ENCODE assay signal across 27 cellular contexts in genomic region chr16:86868746-86869145, GRCh38.
"Had no signal": no experiment of that assay in that cellular context is flagged by ENCODE, and none has a peak within 500 bp of the region (broad histone marks: within the 10 kb centered on the region; RNA-seq: fewer than 3 reads in every experiment).

No MANE protein-coding gene starts in this region.

- H3K36me3 Mint-ChIP-seq: activated naive CD4-positive, alpha-beta T cell treated with anti-CD3 and anti-CD28 coated beads, Interleukin-2, amount 10 ng/mL, durations not matched to agents 7 days and 5 days; activated naive CD8-positive, alpha-beta T cell treated with anti-CD3 and anti-CD28 coated beads, Interleukin-2, amount 10 ng/mL, durations not matched to agents 7 days and 5 days; brain; stimulated activated naive B cell treated with anti-CD40 and anti-IgM and Interleukin-4, amounts not matched to agents 10 μg/mL and 1 μg/mL and 100 μg/mL, for 72 hours; WTC11 had no signal

- H2AFZ ChIP-seq: parathyroid adenoma had no signal

- H3K9ac ChIP-seq: parathyroid adenoma had no signal

- H3K9me3 ChIP-seq: ascending aorta, esophagus squamous epithelium, psoas muscle, sigmoid colon, thyroid gland had no signal

- H3K36me3 ChIP-seq: ascending aorta, esophagus squamous epithelium, left ventricle myocardium inferior, sigmoid colon, thyroid gland had no signal

- H3K27me3 ChIP-seq: ascending aorta, thyroid gland had no signal

- H3K27ac ChIP-seq: ascending aorta, esophagus squamous epithelium, left ventricle myocardium inferior, parathyroid adenoma, psoas muscle, sigmoid colon, stomach, thyroid gland had no signal

- H3K27me3 Mint-ChIP-seq: activated CD4-positive, alpha-beta memory T cell treated with anti-CD3 and anti-CD28 coated beads, Interleukin-2, amount 10 ng/mL, durations not matched to agents 7 days and 5 days; activated CD4-positive, alpha-beta T cell treated with anti-CD3 and anti-CD28 coated beads, Interleukin-2, amount 10 ng/mL, durations not matched to agents 7 days and 5 days; activated naive CD4-positive, alpha-beta T cell treated with anti-CD3 and anti-CD28 coated beads, Interleukin-2, amount 10 ng/mL, durations not matched to agents 7 days and 5 days; activated naive CD8-positive, alpha-beta T cell treated with anti-CD3 and anti-CD28 coated beads, Interleukin-2, amount 10 ng/mL, durations not matched to agents 7 days and 5 days had no signal

- H3K27ac Mint-ChIP-seq: activated CD4-positive, alpha-beta memory T cell treated with anti-CD3 and anti-CD28 coated beads, Interleukin-2, amount 10 ng/mL, durations not matched to agents 7 days and 5 days; activated CD4-positive, alpha-beta T cell treated with anti-CD3 and anti-CD28 coated beads, Interleukin-2, amount 10 ng/mL, durations not matched to agents 7 days and 5 days; activated naive CD4-positive, alpha-beta T cell treated with anti-CD3 and anti-CD28 coated beads, Interleukin-2, amount 10 ng/mL, durations not matched to agents 7 days and 5 days; activated naive CD8-positive, alpha-beta T cell treated with anti-CD3 and anti-CD28 coated beads, Interleukin-2, amount 10 ng/mL, durations not matched to agents 7 days and 5 days; activated T-cell treated with anti-CD3 and anti-CD28 coated beads, Interleukin-2, amount 50 U/mL, for 24 hours; stimulated activated naive B cell treated with anti-CD40 and anti-IgM and Interleukin-4, amounts not matched to agents 10 μg/mL and 1 μg/mL and 100 μg/mL, for 72 hours; WTC11 had no signal

- H3K4me3 ChIP-seq: ascending aorta, esophagus squamous epithelium, left ventricle myocardium inferior, lung, psoas muscle, sigmoid colon, stomach, thyroid gland had no signal

- H3K4me1 ChIP-seq: thyroid gland had no signal

- H3K4me1 Mint-ChIP-seq: activated CD4-positive, alpha-beta memory T cell treated with anti-CD3 and anti-CD28 coated beads, Interleukin-2, amount 10 ng/mL, durations not matched to agents 7 days and 5 days; activated CD4-positive, alpha-beta T cell treated with anti-CD3 and anti-CD28 coated beads, Interleukin-2, amount 10 ng/mL, durations not matched to agents 7 days and 5 days; activated naive CD4-positive, alpha-beta T cell treated with anti-CD3 and anti-CD28 coated beads, Interleukin-2, amount 10 ng/mL, durations not matched to agents 7 days and 5 days; activated naive CD8-positive, alpha-beta T cell treated with anti-CD3 and anti-CD28 coated beads, Interleukin-2, amount 10 ng/mL, durations not matched to agents 7 days and 5 days; stimulated activated naive B cell treated with anti-CD40 and anti-IgM and Interleukin-4, amounts not matched to agents 10 μg/mL and 1 μg/mL and 100 μg/mL, for 72 hours; WTC11 had no signal

- ATAC-seq: psoas muscle; stimulated activated naive B cell treated with anti-CD40 and anti-IgM and Interleukin-4, amounts not matched to agents 10 μg/mL and 1 μg/mL and 100 μg/mL, for 72 hours; WTC11 had no signal

- H3K4me3 Mint-ChIP-seq: activated CD4-positive, alpha-beta memory T cell treated with anti-CD3 and anti-CD28 coated beads, Interleukin-2, amount 10 ng/mL, durations not matched to agents 7 days and 5 days; activated CD4-positive, alpha-beta T cell treated with anti-CD3 and anti-CD28 coated beads, Interleukin-2, amount 10 ng/mL, durations not matched to agents 7 days and 5 days; activated naive CD4-positive, alpha-beta T cell treated with anti-CD3 and anti-CD28 coated beads, Interleukin-2, amount 10 ng/mL, durations not matched to agents 7 days and 5 days; activated naive CD8-positive, alpha-beta T cell treated with anti-CD3 and anti-CD28 coated beads, Interleukin-2, amount 10 ng/mL, durations not matched to agents 7 days and 5 days; activated T-cell treated with anti-CD3 and anti-CD28 coated beads, Interleukin-2, amount 50 U/mL, for 24 hours; brain; stimulated activated naive B cell treated with anti-CD40 and anti-IgM and Interleukin-4, amounts not matched to agents 10 μg/mL and 1 μg/mL and 100 μg/mL, for 72 hours; WTC11 had no signal

- H3K79me2 ChIP-seq: parathyroid adenoma had no signal

- DNase-seq: activated CD4-positive, alpha-beta memory T cell treated with anti-CD3 and anti-CD28 coated beads, Interleukin-2, amount 10 ng/mL, durations not matched to agents 7 days and 5 days; activated CD4-positive, alpha-beta T cell treated with anti-CD3 and anti-CD28 coated beads for 1 hour; activated CD4-positive, alpha-beta T cell treated with anti-CD3 and anti-CD28 coated beads, Interleukin-2, amount 10 ng/mL, durations not matched to agents 7 days and 5 days; activated CD8-positive, alpha-beta memory T cell treated with anti-CD3 and anti-CD28 coated beads, Interleukin-2, amount 50 U/mL, for 48 hours; activated gamma-delta T cell; activated naive CD4-positive, alpha-beta T cell treated with anti-CD3 and anti-CD28 coated beads, Interleukin-2, amount 10 ng/mL, durations not matched to agents 7 days and 5 days; activated naive CD8-positive, alpha-beta T cell treated with anti-CD3 and anti-CD28 coated beads, Interleukin-2, amount 10 ng/mL, durations not matched to agents 7 days and 5 days; activated T-cell treated with anti-CD3 and anti-CD28 coated beads, Interleukin-2, amount 50 U/mL, for 24 hours; caudate nucleus; esophagus squamous epithelium; foreskin melanocyte; kidney glomerular epithelial cell; left ventricle myocardium inferior; occipital lobe; psoas muscle; sigmoid colon; small intestine; stimulated activated CD4-positive, alpha-beta T cell treated with anti-CD3 and anti-CD28 coated beads, Interleukin-2, amount 100 ng/mL, for 24 hours; stimulated activated naive B cell treated with anti-CD40 and anti-IgM and Interleukin-4, amounts not matched to agents 10 μg/mL and 1 μg/mL and 100 μg/mL, for 72 hours; stomach; T-helper 2 cell; thyroid gland had no signal

- H3K9me3 Mint-ChIP-seq: activated CD4-positive, alpha-beta T cell treated with anti-CD3 and anti-CD28 coated beads, Interleukin-2, amount 10 ng/mL, durations not matched to agents 7 days and 5 days; activated T-cell treated with anti-CD3 and anti-CD28 coated beads, Interleukin-2, amount 50 U/mL, for 24 hours had no signal
